ENCODE assay signal across 7 cellular contexts in the genomic region with DNA sequence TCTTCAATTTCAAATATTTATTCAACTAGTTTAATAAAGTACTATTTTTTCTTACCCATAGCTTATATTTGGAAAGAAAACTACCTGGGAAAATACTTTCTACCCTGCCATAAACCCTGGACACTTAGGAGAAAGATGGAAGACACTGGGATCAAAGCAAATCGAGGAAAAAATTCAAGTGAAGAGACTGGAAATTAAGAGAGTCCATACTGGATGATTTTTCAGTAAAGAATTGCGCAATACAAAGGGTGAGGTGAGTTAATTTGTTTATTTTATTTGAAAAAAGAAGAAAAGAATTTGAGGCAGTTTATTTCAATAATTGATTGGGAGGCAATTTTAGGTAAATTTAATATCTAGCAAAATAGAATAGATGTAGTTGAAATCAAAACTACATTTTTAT.
"Had no signal": no experiment of that assay in that cellular context is flagged by ENCODE, and none has a peak within 500 bp of the region (broad histone marks: within the 10 kb centered on the region; RNA-seq: fewer than 3 reads in every experiment).

No MANE protein-coding gene starts in this region.

- DNase-seq: GM23248, GOT3, H9, HCEC 1CT, KG1 had no signal

- H3K4me3 ChIP-seq: GM23248 had no signal

- FAIRE-seq: H54, HTR-8/SVneo had no signal

- H2AFZ ChIP-seq: GM23248 had no signal

- H3K9ac ChIP-seq: GM23248 had no signal

- H3K27ac ChIP-seq: GM23248 had no signal
